1 cellular context compared by ENCODE assay signal in the genomic region with DNA sequence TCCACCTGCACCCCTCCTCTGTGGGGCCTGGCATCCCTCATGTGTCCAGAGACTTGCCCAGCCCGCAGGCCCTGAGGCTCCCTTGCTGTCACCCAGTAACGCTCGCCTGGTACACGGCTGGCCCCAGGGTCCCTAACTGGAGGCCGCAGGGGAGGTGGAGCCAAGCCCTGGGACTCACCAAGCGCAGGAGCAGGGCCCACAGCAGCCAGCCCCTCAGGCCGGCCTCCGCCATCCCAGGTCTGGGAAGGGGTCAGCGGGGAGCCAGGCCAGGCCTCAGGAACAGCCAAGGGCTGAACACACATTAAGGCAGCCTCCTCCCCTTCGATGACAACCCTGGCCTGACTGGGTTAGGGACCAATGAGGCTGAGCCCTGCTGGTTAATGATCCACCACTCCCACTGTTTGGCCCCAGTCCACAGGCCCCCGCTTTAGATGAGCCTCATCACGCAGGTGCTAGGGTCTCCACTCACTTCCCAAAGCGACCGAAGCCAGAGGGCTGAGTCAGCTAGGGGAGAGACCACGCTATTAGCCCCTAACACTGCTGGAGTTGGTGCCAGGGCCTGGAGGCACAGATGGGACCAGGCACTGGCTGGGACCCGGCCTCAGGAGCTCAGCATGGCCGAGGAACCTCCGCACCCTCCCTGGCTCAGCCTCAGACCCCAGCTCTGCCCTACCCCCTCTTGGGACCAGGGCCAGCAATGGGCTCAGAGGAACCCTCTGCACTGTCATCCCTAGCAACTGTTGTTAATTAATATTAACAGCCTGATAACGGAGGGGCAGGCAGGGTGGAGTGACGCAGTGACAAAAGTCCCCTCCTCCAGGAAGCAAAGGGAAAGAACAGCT.
TF ChIP-seq lines count a peak whose summit lies in the region.

A gene with protein sequence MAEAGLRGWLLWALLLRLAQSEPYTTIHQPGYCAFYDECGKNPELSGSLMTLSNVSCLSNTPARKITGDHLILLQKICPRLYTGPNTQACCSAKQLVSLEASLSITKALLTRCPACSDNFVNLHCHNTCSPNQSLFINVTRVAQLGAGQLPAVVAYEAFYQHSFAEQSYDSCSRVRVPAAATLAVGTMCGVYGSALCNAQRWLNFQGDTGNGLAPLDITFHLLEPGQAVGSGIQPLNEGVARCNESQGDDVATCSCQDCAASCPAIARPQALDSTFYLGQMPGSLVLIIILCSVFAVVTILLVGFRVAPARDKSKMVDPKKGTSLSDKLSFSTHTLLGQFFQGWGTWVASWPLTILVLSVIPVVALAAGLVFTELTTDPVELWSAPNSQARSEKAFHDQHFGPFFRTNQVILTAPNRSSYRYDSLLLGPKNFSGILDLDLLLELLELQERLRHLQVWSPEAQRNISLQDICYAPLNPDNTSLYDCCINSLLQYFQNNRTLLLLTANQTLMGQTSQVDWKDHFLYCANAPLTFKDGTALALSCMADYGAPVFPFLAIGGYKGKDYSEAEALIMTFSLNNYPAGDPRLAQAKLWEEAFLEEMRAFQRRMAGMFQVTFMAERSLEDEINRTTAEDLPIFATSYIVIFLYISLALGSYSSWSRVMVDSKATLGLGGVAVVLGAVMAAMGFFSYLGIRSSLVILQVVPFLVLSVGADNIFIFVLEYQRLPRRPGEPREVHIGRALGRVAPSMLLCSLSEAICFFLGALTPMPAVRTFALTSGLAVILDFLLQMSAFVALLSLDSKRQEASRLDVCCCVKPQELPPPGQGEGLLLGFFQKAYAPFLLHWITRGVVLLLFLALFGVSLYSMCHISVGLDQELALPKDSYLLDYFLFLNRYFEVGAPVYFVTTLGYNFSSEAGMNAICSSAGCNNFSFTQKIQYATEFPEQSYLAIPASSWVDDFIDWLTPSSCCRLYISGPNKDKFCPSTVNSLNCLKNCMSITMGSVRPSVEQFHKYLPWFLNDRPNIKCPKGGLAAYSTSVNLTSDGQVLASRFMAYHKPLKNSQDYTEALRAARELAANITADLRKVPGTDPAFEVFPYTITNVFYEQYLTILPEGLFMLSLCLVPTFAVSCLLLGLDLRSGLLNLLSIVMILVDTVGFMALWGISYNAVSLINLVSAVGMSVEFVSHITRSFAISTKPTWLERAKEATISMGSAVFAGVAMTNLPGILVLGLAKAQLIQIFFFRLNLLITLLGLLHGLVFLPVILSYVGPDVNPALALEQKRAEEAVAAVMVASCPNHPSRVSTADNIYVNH (N-terminal part only) (minus strand): TSS at position 303 of the 842 bp plus-strand sequence. CDS start 71 bp downstream, at position 232.

TF ChIP-seq in HepG2, 621 proteins besides CTCF, POLR2A, EP300 and RAD21 (continued from another document):
- TF ChIP-seq, protein P1, sequence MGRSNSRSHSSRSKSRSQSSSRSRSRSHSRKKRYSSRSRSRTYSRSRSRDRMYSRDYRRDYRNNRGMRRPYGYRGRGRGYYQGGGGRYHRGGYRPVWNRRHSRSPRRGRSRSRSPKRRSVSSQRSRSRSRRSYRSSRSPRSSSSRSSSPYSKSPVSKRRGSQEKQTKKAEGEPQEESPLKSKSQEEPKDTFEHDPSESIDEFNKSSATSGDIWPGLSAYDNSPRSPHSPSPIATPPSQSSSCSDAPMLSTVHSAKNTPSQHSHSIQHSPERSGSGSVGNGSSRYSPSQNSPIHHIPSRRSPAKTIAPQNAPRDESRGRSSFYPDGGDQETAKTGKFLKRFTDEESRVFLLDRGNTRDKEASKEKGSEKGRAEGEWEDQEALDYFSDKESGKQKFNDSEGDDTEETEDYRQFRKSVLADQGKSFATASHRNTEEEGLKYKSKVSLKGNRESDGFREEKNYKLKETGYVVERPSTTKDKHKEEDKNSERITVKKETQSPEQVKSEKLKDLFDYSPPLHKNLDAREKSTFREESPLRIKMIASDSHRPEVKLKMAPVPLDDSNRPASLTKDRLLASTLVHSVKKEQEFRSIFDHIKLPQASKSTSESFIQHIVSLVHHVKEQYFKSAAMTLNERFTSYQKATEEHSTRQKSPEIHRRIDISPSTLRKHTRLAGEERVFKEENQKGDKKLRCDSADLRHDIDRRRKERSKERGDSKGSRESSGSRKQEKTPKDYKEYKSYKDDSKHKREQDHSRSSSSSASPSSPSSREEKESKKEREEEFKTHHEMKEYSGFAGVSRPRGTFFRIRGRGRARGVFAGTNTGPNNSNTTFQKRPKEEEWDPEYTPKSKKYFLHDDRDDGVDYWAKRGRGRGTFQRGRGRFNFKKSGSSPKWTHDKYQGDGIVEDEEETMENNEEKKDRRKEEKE (IDR thresholded peaks at IDR 0.05), result no peak
- TF ChIP-seq NFYC (CRISPR knock-in tag; IDR thresholded peaks at IDR 0.05) (peak; percentile 79), ZNF224 (CRISPR knock-in tag; IDR thresholded peaks at IDR 0.05) (peak; percentile 76; the same call in 1 of the 2 replicates), ZNF331 (CRISPR knock-in tag; IDR thresholded peaks at IDR 0.05) (peak; percentile 72), SALL2 (CRISPR knock-in tag; IDR thresholded peaks at IDR 0.05) (peak; percentile 93), PHF5A (CRISPR knock-in tag; IDR thresholded peaks at IDR 0.05; ENCODE audit: low read depth, unreplicated experiment) (peak; percentile 71), REL (CRISPR knock-in tag; conservative IDR thresholded peaks at IDR 0.05) (0 out of 2 replicates have a peak, but pooled peaks have one; percentile 75), ZNF234 (CRISPR knock-in tag; conservative IDR thresholded peaks at IDR 0.05) (peak; percentile 84; the same call in 1 of the 2 replicates), YEATS2 (CRISPR knock-in tag; IDR thresholded peaks at IDR 0.05; ENCODE audit: borderline replicate concordance) (peak; percentile 74), GABPA (IDR thresholded peaks at IDR 0.05; ENCODE audit: low read depth, low read length) (no peak), GABPA (CRISPR knock-in tag; IDR thresholded peaks at IDR 0.05; ENCODE audit: low read depth) (0 out of 2 replicates have a peak, but pooled peaks have one; percentile 23), KAT8 (CRISPR knock-in tag; IDR thresholded peaks at IDR 0.05) (peak; percentile 80), ZNF589 (CRISPR knock-in tag; conservative IDR thresholded peaks at IDR 0.05) (peak; percentile 38; the same call in 1 of the 2 replicates), RCOR2 (CRISPR knock-in tag; IDR thresholded peaks at IDR 0.05) (0 out of 2 replicates have a peak, but pooled peaks have one; percentile 14), ZNF20 (CRISPR knock-in tag; IDR thresholded peaks at IDR 0.05) (no peak), CREM (IDR thresholded peaks at IDR 0.05) (peak; percentile 50; the same call in 1 of the 2 replicates), CREM (CRISPR knock-in tag; IDR thresholded peaks at IDR 0.05) (no peak), ZNF251 (CRISPR knock-in tag; IDR thresholded peaks at IDR 0.05) (no peak), ZFP36L1 (CRISPR knock-in tag; IDR thresholded peaks at IDR 0.05) (peak; percentile 38; the same call in 1 of the 2 replicates), ZSCAN25 (CRISPR knock-in tag; IDR thresholded peaks at IDR 0.05) (peak; percentile 88)
- TF ChIP-seq, protein P2, sequence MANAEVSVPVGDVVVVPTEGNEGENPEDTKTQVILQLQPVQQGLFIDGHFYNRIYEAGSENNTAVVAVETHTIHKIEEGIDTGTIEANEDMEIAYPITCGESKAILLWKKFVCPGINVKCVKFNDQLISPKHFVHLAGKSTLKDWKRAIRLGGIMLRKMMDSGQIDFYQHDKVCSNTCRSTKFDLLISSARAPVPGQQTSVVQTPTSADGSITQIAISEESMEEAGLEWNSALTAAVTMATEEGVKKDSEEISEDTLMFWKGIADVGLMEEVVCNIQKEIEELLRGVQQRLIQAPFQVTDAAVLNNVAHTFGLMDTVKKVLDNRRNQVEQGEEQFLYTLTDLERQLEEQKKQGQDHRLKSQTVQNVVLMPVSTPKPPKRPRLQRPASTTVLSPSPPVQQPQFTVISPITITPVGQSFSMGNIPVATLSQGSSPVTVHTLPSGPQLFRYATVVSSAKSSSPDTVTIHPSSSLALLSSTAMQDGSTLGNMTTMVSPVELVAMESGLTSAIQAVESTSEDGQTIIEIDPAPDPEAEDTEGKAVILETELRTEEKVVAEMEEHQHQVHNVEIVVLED (CRISPR knock-in tag; IDR thresholded peaks at IDR 0.05; ENCODE audit: borderline replicate concordance), result no peak
- TF ChIP-seq, protein P3, sequence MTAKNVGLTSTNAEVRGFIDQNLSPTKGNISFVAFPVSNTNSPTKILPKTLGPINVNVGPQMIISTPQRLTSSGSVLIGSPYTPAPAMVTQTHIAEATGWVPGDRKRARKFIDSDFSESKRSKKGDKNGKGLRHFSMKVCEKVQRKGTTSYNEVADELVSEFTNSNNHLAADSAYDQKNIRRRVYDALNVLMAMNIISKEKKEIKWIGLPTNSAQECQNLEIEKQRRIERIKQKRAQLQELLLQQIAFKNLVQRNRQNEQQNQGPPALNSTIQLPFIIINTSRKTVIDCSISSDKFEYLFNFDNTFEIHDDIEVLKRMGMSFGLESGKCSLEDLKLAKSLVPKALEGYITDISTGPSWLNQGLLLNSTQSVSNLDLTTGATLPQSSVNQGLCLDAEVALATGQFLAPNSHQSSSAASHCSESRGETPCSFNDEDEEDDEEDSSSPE (CRISPR knock-in tag; IDR thresholded peaks at IDR 0.05), result peak; percentile 69
- TF ChIP-seq, protein P4, sequence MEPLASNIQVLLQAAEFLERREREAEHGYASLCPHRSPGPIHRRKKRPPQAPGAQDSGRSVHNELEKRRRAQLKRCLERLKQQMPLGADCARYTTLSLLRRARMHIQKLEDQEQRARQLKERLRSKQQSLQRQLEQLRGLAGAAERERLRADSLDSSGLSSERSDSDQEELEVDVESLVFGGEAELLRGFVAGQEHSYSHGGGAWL (CRISPR knock-in tag; IDR thresholded peaks at IDR 0.05), result peak; percentile 89
- TF ChIP-seq, protein P5, sequence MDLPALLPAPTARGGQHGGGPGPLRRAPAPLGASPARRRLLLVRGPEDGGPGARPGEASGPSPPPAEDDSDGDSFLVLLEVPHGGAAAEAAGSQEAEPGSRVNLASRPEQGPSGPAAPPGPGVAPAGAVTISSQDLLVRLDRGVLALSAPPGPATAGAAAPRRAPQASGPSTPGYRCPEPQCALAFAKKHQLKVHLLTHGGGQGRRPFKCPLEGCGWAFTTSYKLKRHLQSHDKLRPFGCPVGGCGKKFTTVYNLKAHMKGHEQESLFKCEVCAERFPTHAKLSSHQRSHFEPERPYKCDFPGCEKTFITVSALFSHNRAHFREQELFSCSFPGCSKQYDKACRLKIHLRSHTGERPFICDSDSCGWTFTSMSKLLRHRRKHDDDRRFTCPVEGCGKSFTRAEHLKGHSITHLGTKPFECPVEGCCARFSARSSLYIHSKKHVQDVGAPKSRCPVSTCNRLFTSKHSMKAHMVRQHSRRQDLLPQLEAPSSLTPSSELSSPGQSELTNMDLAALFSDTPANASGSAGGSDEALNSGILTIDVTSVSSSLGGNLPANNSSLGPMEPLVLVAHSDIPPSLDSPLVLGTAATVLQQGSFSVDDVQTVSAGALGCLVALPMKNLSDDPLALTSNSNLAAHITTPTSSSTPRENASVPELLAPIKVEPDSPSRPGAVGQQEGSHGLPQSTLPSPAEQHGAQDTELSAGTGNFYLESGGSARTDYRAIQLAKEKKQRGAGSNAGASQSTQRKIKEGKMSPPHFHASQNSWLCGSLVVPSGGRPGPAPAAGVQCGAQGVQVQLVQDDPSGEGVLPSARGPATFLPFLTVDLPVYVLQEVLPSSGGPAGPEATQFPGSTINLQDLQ (CRISPR knock-in tag; IDR thresholded peaks at IDR 0.05), result no peak; the same call in 1 of the 2 replicates
- TF ChIP-seq, protein P6, sequence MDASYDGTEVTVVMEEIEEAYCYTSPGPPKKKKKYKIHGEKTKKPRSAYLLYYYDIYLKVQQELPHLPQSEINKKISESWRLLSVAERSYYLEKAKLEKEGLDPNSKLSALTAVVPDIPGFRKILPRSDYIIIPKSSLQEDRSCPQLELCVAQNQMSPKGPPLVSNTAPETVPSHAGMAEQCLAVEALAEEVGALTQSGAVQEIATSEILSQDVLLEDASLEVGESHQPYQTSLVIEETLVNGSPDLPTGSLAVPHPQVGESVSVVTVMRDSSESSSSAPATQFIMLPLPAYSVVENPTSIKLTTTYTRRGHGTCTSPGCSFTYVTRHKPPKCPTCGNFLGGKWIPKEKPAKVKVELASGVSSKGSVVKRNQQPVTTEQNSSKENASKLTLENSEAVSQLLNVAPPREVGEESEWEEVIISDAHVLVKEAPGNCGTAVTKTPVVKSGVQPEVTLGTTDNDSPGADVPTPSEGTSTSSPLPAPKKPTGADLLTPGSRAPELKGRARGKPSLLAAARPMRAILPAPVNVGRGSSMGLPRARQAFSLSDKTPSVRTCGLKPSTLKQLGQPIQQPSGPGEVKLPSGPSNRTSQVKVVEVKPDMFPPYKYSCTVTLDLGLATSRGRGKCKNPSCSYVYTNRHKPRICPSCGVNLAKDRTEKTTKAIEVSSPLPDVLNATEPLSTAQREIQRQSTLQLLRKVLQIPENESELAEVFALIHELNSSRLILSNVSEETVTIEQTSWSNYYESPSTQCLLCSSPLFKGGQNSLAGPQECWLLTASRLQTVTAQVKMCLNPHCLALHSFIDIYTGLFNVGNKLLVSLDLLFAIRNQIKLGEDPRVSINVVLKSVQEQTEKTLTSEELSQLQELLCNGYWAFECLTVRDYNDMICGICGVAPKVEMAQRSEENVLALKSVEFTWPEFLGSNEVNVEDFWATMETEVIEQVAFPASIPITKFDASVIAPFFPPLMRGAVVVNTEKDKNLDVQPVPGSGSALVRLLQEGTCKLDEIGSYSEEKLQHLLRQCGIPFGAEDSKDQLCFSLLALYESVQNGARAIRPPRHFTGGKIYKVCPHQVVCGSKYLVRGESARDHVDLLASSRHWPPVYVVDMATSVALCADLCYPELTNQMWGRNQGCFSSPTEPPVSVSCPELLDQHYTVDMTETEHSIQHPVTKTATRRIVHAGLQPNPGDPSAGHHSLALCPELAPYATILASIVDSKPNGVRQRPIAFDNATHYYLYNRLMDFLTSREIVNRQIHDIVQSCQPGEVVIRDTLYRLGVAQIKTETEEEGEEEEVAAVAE (CRISPR knock-in tag; IDR thresholded peaks at IDR 0.05; ENCODE audit: borderline replicate concordance), result peak; percentile 78; the same call in 1 of the 2 replicates
- TF ChIP-seq, protein P7, sequence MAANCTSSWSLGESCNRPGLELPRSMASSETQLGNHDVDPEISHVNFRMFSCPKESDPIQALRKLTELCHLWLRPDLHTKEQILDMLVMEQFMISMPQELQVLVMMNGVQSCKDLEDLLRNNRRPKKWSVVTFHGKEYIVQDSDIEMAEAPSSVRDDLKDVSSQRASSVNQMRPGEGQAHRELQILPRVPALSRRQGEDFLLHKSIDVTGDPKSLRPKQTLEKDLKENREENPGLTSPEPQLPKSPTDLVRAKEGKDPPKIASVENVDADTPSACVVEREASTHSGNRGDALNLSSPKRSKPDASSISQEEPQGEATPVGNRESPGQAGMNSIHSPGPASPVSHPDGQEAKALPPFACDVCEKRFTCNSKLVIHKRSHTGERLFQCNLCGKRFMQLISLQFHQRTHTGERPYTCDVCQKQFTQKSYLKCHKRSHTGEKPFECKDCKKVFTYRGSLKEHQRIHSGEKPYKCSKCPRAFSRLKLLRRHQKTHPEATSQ (CRISPR knock-in tag; IDR thresholded peaks at IDR 0.05; ENCODE audit: borderline replicate concordance), result no peak
- TF ChIP-seq, protein P8, sequence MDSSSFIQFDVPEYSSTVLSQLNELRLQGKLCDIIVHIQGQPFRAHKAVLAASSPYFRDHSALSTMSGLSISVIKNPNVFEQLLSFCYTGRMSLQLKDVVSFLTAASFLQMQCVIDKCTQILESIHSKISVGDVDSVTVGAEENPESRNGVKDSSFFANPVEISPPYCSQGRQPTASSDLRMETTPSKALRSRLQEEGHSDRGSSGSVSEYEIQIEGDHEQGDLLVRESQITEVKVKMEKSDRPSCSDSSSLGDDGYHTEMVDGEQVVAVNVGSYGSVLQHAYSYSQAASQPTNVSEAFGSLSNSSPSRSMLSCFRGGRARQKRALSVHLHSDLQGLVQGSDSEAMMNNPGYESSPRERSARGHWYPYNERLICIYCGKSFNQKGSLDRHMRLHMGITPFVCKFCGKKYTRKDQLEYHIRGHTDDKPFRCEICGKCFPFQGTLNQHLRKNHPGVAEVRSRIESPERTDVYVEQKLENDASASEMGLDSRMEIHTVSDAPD (CRISPR knock-in tag; IDR thresholded peaks at IDR 0.05), result no peak
